ENCODE assay signal across 1 cellular context in the genomic region with DNA sequence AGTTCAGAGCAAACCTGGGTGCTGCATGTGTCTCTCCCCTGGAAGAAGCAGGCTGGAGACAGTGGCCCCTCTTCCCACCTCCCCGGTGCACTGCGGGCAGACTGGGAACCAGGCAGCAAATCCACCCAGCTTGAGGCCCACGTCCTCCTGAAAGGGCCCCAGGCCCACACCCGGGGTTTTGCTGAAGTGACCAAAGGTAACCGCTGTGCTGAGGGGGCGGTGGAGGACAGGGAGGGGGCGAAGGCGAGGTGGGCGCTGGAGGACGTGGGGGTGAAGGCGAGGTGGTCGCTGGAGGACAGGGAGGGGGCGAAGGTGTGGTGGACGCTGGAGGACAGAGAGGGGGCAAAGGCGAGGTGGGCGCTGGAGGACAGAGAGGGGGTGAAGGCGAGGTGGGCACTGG.
A peak's percentile ranks its signal among the peaks of the same experiment; 100 is the strongest.
TF ChIP-seq lines count a peak whose summit lies in the region.

No MANE protein-coding gene starts in this region.

TF ChIP-seq in HepG2, 621 proteins besides CTCF, POLR2A, EP300 and RAD21:
- TF ChIP-seq EZH2 (conservative IDR thresholded peaks at IDR 0.05; ENCODE audit: low read depth, low read length) (0 out of 2 replicates have a peak, but pooled peaks have one; percentile 6), GZF1 (CRISPR knock-in tag; IDR thresholded peaks at IDR 0.05) (no peak)
